Comparison of ENCODE assay signal across 15 cellular contexts in genomic region chr6:158810149-158811095, GRCh38. TPM values are rescaled to one million over a fixed set of nuclear protein-coding genes. Genes with fewer than 3 reads are reported as not detected.
DNase-seq lines count a peak whose midpoint lies in the region; ATAC-seq and TF ChIP-seq lines count a peak whose summit lies in the region.
"Had no signal": no experiment of that assay in that cellular context is flagged by ENCODE, and none has a peak within 500 bp of the region (broad histone marks: within the 10 kb centered on the region; RNA-seq: fewer than 3 reads in every experiment).

No MANE protein-coding gene starts in this region.

- H3K9me3 ChIP-seq in smooth muscle cell (replicated peaks; ENCODE audit: low read depth) (no peaks in the 10 kb centered on the region), A673 (ENCODE audit: low read depth, low read length, poor library complexity, severe bottlenecking) (no peaks in the 10 kb centered on the region)
- H3K9me3 ChIP-seq: heart right ventricle had no signal

- DNase-seq in activated CD4-positive, alpha-beta T cell treated with anti-CD3 and anti-CD28 coated beads for 36 hours: no peak
- no peak for DNase-seq in activated CD4-positive, alpha-beta T cell treated with anti-CD3 and anti-CD28 coated beads, Interleukin-2, amount 50 U/mL, for 1 hour
- DNase-seq in NAMALWA (ENCODE audit: low spot score): peak; percentile 54
- DNase-seq in chondrocyte (ENCODE audit: low spot score): no peak
- DNase-seq in smooth muscle cell (lab: John Stamatoyannopoulos, UW; ENCODE audit: unreplicated experiment): no peak
- DNase-seq in A673 (ENCODE audit: low spot score): no peak
- DNase-seq: ACHN; activated naive CD4-positive, alpha-beta T cell treated with anti-CD3 and anti-CD28 coated beads, Interleukin-2, amount 10 ng/mL, durations not matched to agents 7 days and 5 days; dermis blood vessel endothelial cell; heart right ventricle; NCI-H1105; stimulated activated naive CD8-positive, alpha-beta T cell treated with anti-CD3 and anti-CD28 coated beads, Interleukin-15, Interleukin-2, amounts not matched to agents 100 U/mL and 50 U/mL, for 24 hours had no signal

- H3K4me1 Mint-ChIP-seq in activated CD4-positive, alpha-beta T cell treated with anti-CD3 and anti-CD28 coated beads for 36 hours: peaks cover 98% of the 10 kb centered on the region
- peaks cover 36% of the 10 kb centered on the region for H3K4me1 Mint-ChIP-seq in chondrocyte (ENCODE audit: low read depth)

- no peak overlapping the region for H3K4me3 Mint-ChIP-seq in activated CD4-positive, alpha-beta T cell treated with anti-CD3 and anti-CD28 coated beads for 36 hours
- no peak overlapping the region for H3K4me3 Mint-ChIP-seq in chondrocyte (ENCODE audit: unreplicated experiment)
- H3K4me3 Mint-ChIP-seq: activated naive CD4-positive, alpha-beta T cell treated with anti-CD3 and anti-CD28 coated beads, Interleukin-2, amount 10 ng/mL, durations not matched to agents 7 days and 5 days had no signal

- H3K27ac ChIP-seq in smooth muscle cell (ENCODE audit: low read depth): peak overlapping the region; percentile 8
- no peak overlapping the region for H3K27ac ChIP-seq in A673 (ENCODE audit: low read depth, low read length, poor library complexity, severe bottlenecking)
- H3K27ac ChIP-seq: HL-60 had no signal

- TF ChIP-seq CTCF in chondrocyte (IDR thresholded peaks at IDR 0.05) (no peak), smooth muscle cell (IDR thresholded peaks at IDR 0.05; ENCODE audit: borderline replicate concordance, insufficient read depth, poor library complexity, severe bottlenecking) (no peak), A673 (conservative IDR thresholded peaks at IDR 0.05; ENCODE audit: low read depth, low read length) (no peak)

- no peak for ATAC-seq in activated CD4-positive, alpha-beta T cell treated with anti-CD3 and anti-CD28 coated beads for 36 hours
- ATAC-seq in GM19328 (IDR thresholded peaks at IDR 0.05; ENCODE audit: unreplicated experiment) (no peak), HG03039 (IDR thresholded peaks at IDR 0.05; ENCODE audit: unreplicated experiment) (no peak)
- ATAC-seq: stimulated activated naive CD8-positive, alpha-beta T cell treated with anti-CD3 and anti-CD28 coated beads, Interleukin-15, Interleukin-2, amounts not matched to agents 100 U/mL and 50 U/mL, for 24 hours had no signal

- H3K9me3 Mint-ChIP-seq in activated CD4-positive, alpha-beta T cell treated with anti-CD3 and anti-CD28 coated beads for 36 hours (ENCODE audit: low read depth): no peaks in the 10 kb centered on the region
- H3K9me3 Mint-ChIP-seq in chondrocyte (ENCODE audit: low read depth): no peaks in the 10 kb centered on the region
- H3K9me3 Mint-ChIP-seq: activated naive CD4-positive, alpha-beta T cell treated with anti-CD3 and anti-CD28 coated beads, Interleukin-2, amount 10 ng/mL, durations not matched to agents 7 days and 5 days had no signal

- H3K27me3 ChIP-seq in smooth muscle cell (ENCODE audit: low read depth) (no peaks in the 10 kb centered on the region), A673 (replicated peaks; ENCODE audit: insufficient read depth, low read depth, low read length, poor library complexity) (no peaks in the 10 kb centered on the region)
- H3K27me3 ChIP-seq: heart right ventricle had no signal

- H3K27ac Mint-ChIP-seq in activated CD4-positive, alpha-beta T cell treated with anti-CD3 and anti-CD28 coated beads for 36 hours: peak overlapping the region; percentile 51
- H3K27ac Mint-ChIP-seq in chondrocyte (ENCODE audit: unreplicated experiment): peak overlapping the region; percentile 42

- peaks cover 89% of the 10 kb centered on the region for H3K36me3 Mint-ChIP-seq in activated CD4-positive, alpha-beta T cell treated with anti-CD3 and anti-CD28 coated beads for 36 hours (ENCODE audit: low read depth)
- peaks cover 8% of the 10 kb centered on the region for H3K36me3 Mint-ChIP-seq in chondrocyte (ENCODE audit: low read depth)

- intact Hi-C loops in activated CD4-positive, alpha-beta T cell treated with anti-CD3 and anti-CD28 coated beads for 36 hours (cut with DNase I, micrococcal nuclease): no loop called here
- intact Hi-C loops in A673 (cut with micrococcal nuclease; ENCODE audit: unreplicated experiment): no loop called here

- peak overlapping the region; percentile 13 for H3K4me3 ChIP-seq in smooth muscle cell
- no peak overlapping the region for H3K4me3 ChIP-seq in A673 (ENCODE audit: low read depth, low read length, poor library complexity, severe bottlenecking)
- H3K4me3 ChIP-seq: heart right ventricle had no signal

- peaks cover 95% of the 10 kb centered on the region for H4K20me1 ChIP-seq in smooth muscle cell (ENCODE audit: low read depth)

- H2AFZ ChIP-seq in smooth muscle cell (ENCODE audit: low read depth): no peak overlapping the region

- H3K4me2 ChIP-seq in smooth muscle cell: peak overlapping the region; percentile 6

- no peak overlapping the region for H3K9ac ChIP-seq in smooth muscle cell (ENCODE audit: low read depth)

- H3K4me1 ChIP-seq in smooth muscle cell (ENCODE audit: low read depth) (peaks cover 17% of the 10 kb centered on the region), A673 (ENCODE audit: insufficient read depth, low read length, poor library complexity, severe bottlenecking) (peaks cover 31% of the 10 kb centered on the region)

- CTCF ChIA-PET in activated CD4-positive, alpha-beta T cell treated with anti-CD3 and anti-CD28 coated beads for 36 hours (lab: Charles Lee): interaction anchor here (0.7 to 1.4 kb wide), 4 partner anchors 13 to 59 kb away, joined by 3 to 4 read pairs (median 3); no protein-coding TSS in a partner anchor
- CTCF ChIA-PET in A673 (lab: Charles Lee): no interaction called here

- H3K27me3 Mint-ChIP-seq in activated CD4-positive, alpha-beta T cell treated with anti-CD3 and anti-CD28 coated beads for 36 hours: no peaks in the 10 kb centered on the region
- H3K27me3 Mint-ChIP-seq in chondrocyte (ENCODE audit: low read depth): no peaks in the 10 kb centered on the region
- H3K27me3 Mint-ChIP-seq: activated naive CD4-positive, alpha-beta T cell treated with anti-CD3 and anti-CD28 coated beads, Interleukin-2, amount 10 ng/mL, durations not matched to agents 7 days and 5 days had no signal

- H3K79me2 ChIP-seq in smooth muscle cell (ENCODE audit: low read depth): peaks cover 95% of the 10 kb centered on the region

- no peaks in the 10 kb centered on the region for H3F3A ChIP-seq in smooth muscle cell (ENCODE audit: low read depth)

- BruUV-seq in A673 (replicated peaks; lab: Mats Ljungman, UMichigan): no TSS peak

- 50% methylated on average over 9 of the region's 9 CpGs for WGBS in smooth muscle cell (ENCODE audit: low lambda C conversion rate)

- H3K36me3 ChIP-seq in smooth muscle cell (ENCODE audit: low read depth) (no peaks in the 10 kb centered on the region), A673 (ENCODE audit: insufficient read depth, low read length, poor library complexity, severe bottlenecking) (peaks cover 19% of the 10 kb centered on the region)

- POLR2A ChIA-PET in activated CD4-positive, alpha-beta T cell treated with anti-CD3 and anti-CD28 coated beads for 36 hours (lab: Charles Lee): no interaction called here
- POLR2A ChIA-PET in A673 (lab: Charles Lee; ENCODE audit: low non-redundant PET): no interaction called here

RNA-seq across cellular contexts. Expression of gene EZR, which starts 8.7 kb away (rescaled TPM):
- 100 to 1,000 TPM; 197 to 203 TPM for total RNA-seq in activated CD4-positive, alpha-beta T cell treated with anti-CD3 and anti-CD28 coated beads for 36 hours
- total RNA-seq in chondrocyte: 57.0 to 71.5 TPM (median 68.4 TPM) in 3 replicates
- 98.4 and 113 TPM in 2 replicates for total RNA-seq in smooth muscle cell
- 55.0 and 190 TPM in 2 replicates for polyA plus RNA-seq in smooth muscle cell
- total RNA-seq in A673 (2021): 144 and 146 TPM in 2 replicates
